Comparison of ENCODE assay signal across 3 cellular contexts in genomic region chr9:129403743-129404620, GRCh38.
TF ChIP-seq lines count a peak whose summit lies in the region.

No MANE protein-coding gene starts in this region.

TF ChIP-seq in SK-N-SH, 30 proteins besides CTCF, POLR2A, EP300 and RAD21:
- TF ChIP-seq MAX (IDR thresholded peaks at IDR 0.05; ENCODE audit: low read depth) (no peak), GABPA (IDR thresholded peaks at IDR 0.05; ENCODE audit: low read depth) (no peak), SIN3A (IDR thresholded peaks at IDR 0.05; ENCODE audit: borderline replicate concordance, low read depth, low read length) (no peak), RFX5 (IDR thresholded peaks at IDR 0.05; ENCODE audit: low read length) (no peak), JUND (IDR thresholded peaks at IDR 0.05) (no peak), ZBTB33 (IDR thresholded peaks at IDR 0.05; ENCODE audit: borderline replicate concordance, low read depth) (no peak)

TF ChIP-seq in SK-N-SH treated with all-trans-retinoic acid at 6 μM for 48 hours, 23 proteins besides CTCF, POLR2A, EP300 and RAD21:
- no peak for TF ChIP-seq RARB (CRISPR knock-in tag; IDR thresholded peaks at IDR 0.05)
- TF ChIP-seq CSRNP3 (CRISPR knock-in tag; IDR thresholded peaks at IDR 0.05) = no peak
- TF ChIP-seq ZFP3 (CRISPR knock-in tag; IDR thresholded peaks at IDR 0.05) = no peak
- TF ChIP-seq TOX (CRISPR knock-in tag; IDR thresholded peaks at IDR 0.05; ENCODE audit: borderline replicate concordance) = no peak
- no peak for TF ChIP-seq ZFP30 (CRISPR knock-in tag; IDR thresholded peaks at IDR 0.05)
- TF ChIP-seq CREB5 (CRISPR knock-in tag; IDR thresholded peaks at IDR 0.05; ENCODE audit: low read depth) = no peak
- no peak for TF ChIP-seq GLIS3 (CRISPR knock-in tag; IDR thresholded peaks at IDR 0.05)
- no peak for TF ChIP-seq TSHZ2 (CRISPR knock-in tag; IDR thresholded peaks at IDR 0.05)
- no peak for TF ChIP-seq PATZ1 (CRISPR knock-in tag; IDR thresholded peaks at IDR 0.05; ENCODE audit: borderline replicate concordance)
- no peak for TF ChIP-seq ZNF70 (CRISPR knock-in tag; IDR thresholded peaks at IDR 0.05)

TF ChIP-seq in K562, 482 proteins besides CTCF, POLR2A, EP300 and RAD21:
- TF ChIP-seq ZNF263 (CRISPR knock-in tag; IDR thresholded peaks at IDR 0.05; ENCODE audit: borderline replicate concordance) (0 out of 2 replicates have a peak, but pooled peaks have one; percentile 27), ZNF232 (CRISPR knock-in tag; IDR thresholded peaks at IDR 0.05) (no peak)
